In the genomic region with DNA sequence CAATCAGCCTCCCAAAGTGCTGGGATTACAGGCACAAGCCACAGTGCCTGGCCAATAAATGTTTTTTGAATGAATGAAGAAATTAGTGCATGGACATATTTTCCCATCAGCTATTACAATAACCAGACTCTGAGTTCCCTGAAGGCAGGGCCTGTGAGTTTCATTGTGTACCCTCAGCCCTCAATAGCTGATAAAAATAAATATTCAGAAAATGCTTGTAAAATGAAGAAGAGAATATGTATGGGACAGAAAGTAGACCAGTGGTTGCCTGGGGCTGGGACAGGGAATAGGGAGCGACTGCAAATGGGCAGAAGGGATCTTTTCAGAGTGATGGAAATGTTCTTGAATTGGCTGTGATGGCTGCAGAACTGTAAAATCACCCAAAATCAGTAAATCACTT, we compare ENCODE assay signal across 1 cellular context.
TF ChIP-seq lines count a peak whose summit lies in the region.

No MANE protein-coding gene starts in this region.

TF ChIP-seq in IMR-90, 13 proteins besides CTCF, POLR2A, EP300 and RAD21:
- no peak for TF ChIP-seq RFX5 (IDR thresholded peaks at IDR 0.05; ENCODE audit: low read depth, low read length)
- TF ChIP-seq RCOR1 (IDR thresholded peaks at IDR 0.05; ENCODE audit: insufficient replicate concordance, low read length): no peak
